Comparison of ENCODE assay signal across 1 cellular context in the genomic region with DNA sequence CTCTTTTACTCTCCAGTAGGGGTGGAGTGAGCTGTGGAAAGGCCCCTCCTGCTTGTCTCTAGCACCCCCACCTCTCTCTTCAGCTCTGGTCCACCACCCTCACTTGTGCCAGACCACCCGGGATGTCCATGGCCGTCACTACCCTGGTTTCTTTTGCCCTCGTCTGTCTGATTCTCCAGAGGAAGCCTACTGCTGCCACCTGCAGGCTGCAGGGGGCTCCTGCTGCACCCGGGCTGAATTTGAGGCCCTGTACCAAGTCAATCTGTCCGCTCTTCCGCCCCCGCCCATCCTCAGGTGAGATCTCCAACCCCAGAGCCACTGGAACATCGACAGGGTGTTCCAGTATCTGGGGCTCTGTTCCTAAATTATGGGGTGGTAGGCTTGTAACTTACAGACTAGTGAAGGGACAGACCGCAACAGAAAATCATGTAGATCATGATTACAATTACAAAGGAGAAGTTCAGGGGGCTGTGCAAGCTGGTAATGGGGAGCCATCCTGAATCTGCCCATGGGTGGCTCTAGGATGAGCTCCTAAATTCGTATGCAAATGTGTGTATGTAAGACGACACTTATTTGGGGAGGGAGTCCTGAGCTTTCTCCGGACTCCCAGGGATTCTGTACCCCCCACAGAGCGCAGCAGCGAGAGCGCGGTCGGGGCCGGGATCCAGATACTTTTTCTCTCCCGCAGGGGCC.
TF ChIP-seq lines count a peak whose summit lies in the region.

No MANE protein-coding gene starts in this region.

TF ChIP-seq in endothelial cell of umbilical vein, 7 proteins besides CTCF, POLR2A, EP300 and RAD21 (continued from another document):
- no peak for TF ChIP-seq MYC (IDR thresholded peaks at IDR 0.05; ENCODE audit: low read depth, low read length)
- no peak for TF ChIP-seq JUN (IDR thresholded peaks at IDR 0.05; ENCODE audit: borderline replicate concordance, insufficient read depth, insufficient read length, low read depth)
- TF ChIP-seq, protein P1, sequence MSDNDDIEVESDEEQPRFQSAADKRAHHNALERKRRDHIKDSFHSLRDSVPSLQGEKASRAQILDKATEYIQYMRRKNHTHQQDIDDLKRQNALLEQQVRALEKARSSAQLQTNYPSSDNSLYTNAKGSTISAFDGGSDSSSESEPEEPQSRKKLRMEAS (IDR thresholded peaks at IDR 0.05; ENCODE audit: insufficient read depth, insufficient read length), result no peak
- TF ChIP-seq FOS (IDR thresholded peaks at IDR 0.05; ENCODE audit: borderline replicate concordance, insufficient read depth, low read length), result no peak
- TF ChIP-seq POLR2AphosphoS5 (IDR thresholded peaks at IDR 0.05; ENCODE audit: insufficient read depth, low read depth, low read length), result no peak
- no peak for TF ChIP-seq EZH2 (IDR thresholded peaks at IDR 0.05; ENCODE audit: borderline replicate concordance, low read depth, low read length, severe bottlenecking)
